37 cellular contexts compared by ENCODE assay signal in the genomic region with DNA sequence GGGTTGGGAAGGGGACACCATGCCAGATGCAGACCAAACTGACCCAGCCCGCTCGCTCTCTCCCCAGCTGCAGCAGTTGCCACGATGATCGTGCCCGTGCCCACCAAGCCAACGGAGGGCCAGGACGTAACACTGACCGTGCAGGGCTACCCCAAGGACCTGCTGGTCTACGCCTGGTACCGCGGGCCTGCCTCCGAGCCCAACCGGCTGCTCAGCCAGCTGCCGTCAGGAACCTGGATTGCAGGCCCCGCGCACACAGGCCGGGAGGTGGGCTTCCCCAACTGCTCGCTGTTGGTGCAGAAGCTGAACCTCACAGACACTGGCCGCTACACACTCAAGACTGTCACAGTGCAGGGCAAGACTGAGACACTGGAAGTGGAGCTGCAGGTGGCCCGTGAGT. TPM values are rescaled to one million over a fixed set of nuclear protein-coding genes. Genes with fewer than 3 reads are reported as not detected.
"Had no signal": no experiment of that assay in that cellular context is flagged by ENCODE, and none has a peak within 500 bp of the region (broad histone marks: within the 10 kb centered on the region; RNA-seq: fewer than 3 reads in every experiment).

No MANE protein-coding gene starts in this region.

- H3K4me1 ChIP-seq: body of pancreas, breast epithelium had no signal

- ATAC-seq: activated CD8-positive, alpha-beta T cell treated with anti-CD3 and anti-CD28 coated beads for 36 hours; activated naive CD8-positive, alpha-beta T cell treated with anti-CD3 and anti-CD28 coated beads, Interleukin-2, amount 50 U/mL, for 24 hours; body of pancreas had no signal

- DNase-seq: activated B cell treated with CpG ODN at 0.5 μM for 24 hours; activated CD4-positive, alpha-beta memory T cell treated with anti-CD3 and anti-CD28 coated beads for 36 hours; activated CD4-positive, alpha-beta T cell treated with anti-CD3 and anti-CD28 coated beads for 4 hours; activated CD4-positive, alpha-beta T cell treated with anti-CD3 and anti-CD28 coated beads, Interleukin-2, amount 10 ng/mL, durations not matched to agents 24 days and 14 days; activated CD4-positive, alpha-beta T cell treated with anti-CD3 and anti-CD28 coated beads, Interleukin-2, amount 50 U/mL, for 1 hour; activated CD4-positive, alpha-beta T cell treated with anti-CD3 and anti-CD28 coated beads, Interleukin-2, amount 50 U/mL, for 4 hours; activated CD4-positive, CD25-positive, alpha-beta regulatory T cell treated with anti-CD3 and anti-CD28 coated beads, Interleukin-2, amount 50 U/mL, for 72 hours; activated CD8-positive, alpha-beta memory T cell treated with anti-CD3 and anti-CD28 coated beads, Interleukin-2, amount 50 U/mL, for 48 hours; activated CD8-positive, alpha-beta T cell treated with anti-CD3 and anti-CD28 coated beads for 36 hours; activated effector memory CD4-positive, alpha-beta T cell treated with Interleukin-2 at 50 U/mL for 16 hours; activated gamma-delta T cell; activated naive CD4-positive, alpha-beta T cell treated with anti-CD3 and anti-CD28 coated beads, Interleukin-2, amount 10 ng/mL, durations not matched to agents 7 days and 5 days; activated naive CD4-positive, alpha-beta T cell treated with Interleukin-2 at 50 U/mL for 16 hours; activated naive CD8-positive, alpha-beta T cell treated with anti-CD3 and anti-CD28 coated beads, Interleukin-2, amount 10 ng/mL, durations not matched to agents 7 days and 5 days; activated naive CD8-positive, alpha-beta T cell treated with anti-CD3 and anti-CD28 coated beads, Interleukin-2, amount 50 U/mL, for 24 hours; activated T-cell treated with anti-CD3 and anti-CD28 coated beads, Interleukin-2, amount 50 U/mL, for 24 hours; activated T-cell treated with anti-CD3 and anti-CD28 coated beads, Interleukin-2, amount 50 U/mL, for 48 hours; amygdala; anterior cingulate cortex; body of pancreas; brain microvascular endothelial cell; central memory CD4-positive, alpha-beta T cell; T-helper 1 cell; T-helper 2 cell; T-helper 9 cell had no signal

- H3K27me3 Mint-ChIP-seq: activated CD4-positive, alpha-beta memory T cell treated with anti-CD3 and anti-CD28 coated beads for 36 hours; activated naive CD4-positive, alpha-beta T cell treated with anti-CD3 and anti-CD28 coated beads, Interleukin-2, amount 50 U/mL, for 24 hours; activated naive CD8-positive, alpha-beta T cell; activated T-cell treated with anti-CD3 and anti-CD28 coated beads, Interleukin-2, amount 50 U/mL, for 24 hours had no signal

- H3K27ac ChIP-seq: body of pancreas, brain microvascular endothelial cell, breast epithelium, VCaP had no signal

- H3K36me3 Mint-ChIP-seq: activated CD4-positive, alpha-beta memory T cell treated with anti-CD3 and anti-CD28 coated beads for 36 hours; activated naive CD4-positive, alpha-beta T cell treated with anti-CD3 and anti-CD28 coated beads, Interleukin-2, amount 10 ng/mL, durations not matched to agents 7 days and 5 days; activated naive CD4-positive, alpha-beta T cell treated with anti-CD3 and anti-CD28 coated beads, Interleukin-2, amount 50 U/mL, for 24 hours; activated naive CD8-positive, alpha-beta T cell; activated naive CD8-positive, alpha-beta T cell treated with anti-CD3 and anti-CD28 coated beads, Interleukin-2, amount 10 ng/mL, durations not matched to agents 7 days and 5 days had no signal

- FAIRE-seq: astrocyte, TTC549 had no signal

- H3K4me3 Mint-ChIP-seq: activated B cell treated with CpG ODN at 0.5 μM for 24 hours; activated CD4-positive, alpha-beta memory T cell treated with anti-CD3 and anti-CD28 coated beads for 36 hours; activated CD4-positive, alpha-beta T cell treated with anti-CD3 and anti-CD28 coated beads, Interleukin-2, amount 10 ng/mL, durations not matched to agents 24 days and 14 days; activated CD8-positive, alpha-beta T cell treated with anti-CD3 and anti-CD28 coated beads for 36 hours; activated naive CD4-positive, alpha-beta T cell treated with anti-CD3 and anti-CD28 coated beads, Interleukin-2, amount 10 ng/mL, durations not matched to agents 7 days and 5 days; activated naive CD4-positive, alpha-beta T cell treated with anti-CD3 and anti-CD28 coated beads, Interleukin-2, amount 50 U/mL, for 24 hours; activated naive CD8-positive, alpha-beta T cell; activated naive CD8-positive, alpha-beta T cell treated with anti-CD3 and anti-CD28 coated beads, Interleukin-2, amount 10 ng/mL, durations not matched to agents 7 days and 5 days; activated naive CD8-positive, alpha-beta T cell treated with anti-CD3 and anti-CD28 coated beads, Interleukin-2, amount 50 U/mL, for 24 hours; activated T-cell treated with anti-CD3 and anti-CD28 coated beads, Interleukin-2, amount 50 U/mL, for 24 hours; T-helper 1 cell treated with Interleukin-12 subunit alpha and Interleukin-12 subunit beta and Interleukin-4 antibody, amounts not matched to agents 30 μg/mL and 1 μg/mL, for 36 hours; T-helper 2 cell treated with Interferon-gamma antibody and Interleukin-4, amounts not matched to agents 5 μg/mL and 100 μg/mL, for 36 hours had no signal

- H3K27me3 ChIP-seq: body of pancreas, brain microvascular endothelial cell, breast epithelium had no signal

- H3K9me3 ChIP-seq: body of pancreas, breast epithelium had no signal

- H3K27ac Mint-ChIP-seq: activated B cell treated with CpG ODN at 0.5 μM for 24 hours; activated CD4-positive, alpha-beta memory T cell treated with anti-CD3 and anti-CD28 coated beads for 36 hours; activated CD4-positive, alpha-beta T cell treated with anti-CD3 and anti-CD28 coated beads, Interleukin-2, amount 10 ng/mL, durations not matched to agents 24 days and 14 days; activated CD8-positive, alpha-beta T cell treated with anti-CD3 and anti-CD28 coated beads for 36 hours; activated naive CD4-positive, alpha-beta T cell treated with anti-CD3 and anti-CD28 coated beads, Interleukin-2, amount 10 ng/mL, durations not matched to agents 7 days and 5 days; activated naive CD4-positive, alpha-beta T cell treated with anti-CD3 and anti-CD28 coated beads, Interleukin-2, amount 50 U/mL, for 24 hours; activated naive CD8-positive, alpha-beta T cell; activated naive CD8-positive, alpha-beta T cell treated with anti-CD3 and anti-CD28 coated beads, Interleukin-2, amount 10 ng/mL, durations not matched to agents 7 days and 5 days; activated naive CD8-positive, alpha-beta T cell treated with anti-CD3 and anti-CD28 coated beads, Interleukin-2, amount 50 U/mL, for 24 hours; activated T-cell treated with anti-CD3 and anti-CD28 coated beads, Interleukin-2, amount 50 U/mL, for 24 hours; activated T-helper 2 cell treated with anti-CD3 and anti-CD28 coated beads, Interferon-gamma antibody, Interleukin-2, Interleukin-4, amounts not matched to agents 10 μg/mL and 5 μg/mL and 100 μg/mL, durations not matched to agents 14 hours and 24 hours and 36 hours; T-helper 1 cell treated with Interleukin-12 subunit alpha and Interleukin-12 subunit beta and Interleukin-4 antibody, amounts not matched to agents 30 μg/mL and 1 μg/mL, for 36 hours; T-helper 2 cell treated with Interferon-gamma antibody and Interleukin-4, amounts not matched to agents 5 μg/mL and 100 μg/mL, for 36 hours had no signal

- H3K4me1 Mint-ChIP-seq: activated B cell treated with CpG ODN at 0.5 μM for 24 hours; activated naive CD4-positive, alpha-beta T cell treated with anti-CD3 and anti-CD28 coated beads, Interleukin-2, amount 50 U/mL, for 24 hours had no signal

- H3K4me3 ChIP-seq: body of pancreas, breast epithelium had no signal

- H3K9me3 Mint-ChIP-seq: activated B cell treated with CpG ODN at 0.5 μM for 24 hours; activated CD4-positive, alpha-beta memory T cell treated with anti-CD3 and anti-CD28 coated beads for 36 hours; activated CD4-positive, alpha-beta T cell treated with anti-CD3 and anti-CD28 coated beads, Interleukin-2, amount 10 ng/mL, durations not matched to agents 24 days and 14 days; activated CD8-positive, alpha-beta T cell treated with anti-CD3 and anti-CD28 coated beads for 36 hours; activated naive CD4-positive, alpha-beta T cell treated with anti-CD3 and anti-CD28 coated beads, Interleukin-2, amount 10 ng/mL, durations not matched to agents 7 days and 5 days; activated naive CD4-positive, alpha-beta T cell treated with anti-CD3 and anti-CD28 coated beads, Interleukin-2, amount 50 U/mL, for 24 hours; activated naive CD8-positive, alpha-beta T cell treated with anti-CD3 and anti-CD28 coated beads, Interleukin-2, amount 10 ng/mL, durations not matched to agents 7 days and 5 days; activated naive CD8-positive, alpha-beta T cell treated with anti-CD3 and anti-CD28 coated beads, Interleukin-2, amount 50 U/mL, for 24 hours; activated T-cell treated with anti-CD3 and anti-CD28 coated beads, Interleukin-2, amount 50 U/mL, for 24 hours; activated T-helper 2 cell treated with anti-CD3 and anti-CD28 coated beads, Interferon-gamma antibody, Interleukin-2, Interleukin-4, amounts not matched to agents 10 μg/mL and 5 μg/mL and 100 μg/mL, durations not matched to agents 14 hours and 24 hours and 36 hours; T-helper 1 cell treated with Interleukin-12 subunit alpha and Interleukin-12 subunit beta and Interleukin-4 antibody, amounts not matched to agents 30 μg/mL and 1 μg/mL, for 36 hours; T-helper 2 cell treated with Interferon-gamma antibody and Interleukin-4, amounts not matched to agents 5 μg/mL and 100 μg/mL, for 36 hours had no signal

- H3K36me3 ChIP-seq: brain microvascular endothelial cell, breast epithelium had no signal

RNA-seq across cellular contexts. Expression of a gene that starts 8.8 kb away (rescaled TPM):
- total RNA-seq: activated B cell treated with CpG ODN at 0.5 μM for 24 hours; activated CD4-positive, alpha-beta memory T cell treated with anti-CD3 and anti-CD28 coated beads for 36 hours; activated CD4-positive, alpha-beta T cell treated with anti-CD3 and anti-CD28 coated beads, Interleukin-2, amount 10 ng/mL, durations not matched to agents 24 days and 14 days; activated CD8-positive, alpha-beta memory T cell treated with anti-CD3 and anti-CD28 coated beads for 36 hours; activated CD8-positive, alpha-beta T cell treated with anti-CD3 and anti-CD28 coated beads for 36 hours; activated naive CD8-positive, alpha-beta T cell treated with anti-CD3 and anti-CD28 coated beads, Interleukin-2, amount 10 ng/mL, durations not matched to agents 7 days and 5 days; activated T-helper 2 cell treated with anti-CD3 and anti-CD28 coated beads, Interferon-gamma antibody, Interleukin-2, Interleukin-4, amounts not matched to agents 10 μg/mL and 5 μg/mL and 100 μg/mL, durations not matched to agents 14 hours and 24 hours and 36 hours; breast epithelium; cardiac septum; cerebellum had no signal

RNA-seq across cellular contexts. Expression of a gene that starts 36.5 kb away (rescaled TPM):
- total RNA-seq: activated B cell treated with CpG ODN at 0.5 μM for 24 hours had no signal
